15 cellular contexts compared by ENCODE assay signal in the genomic region with DNA sequence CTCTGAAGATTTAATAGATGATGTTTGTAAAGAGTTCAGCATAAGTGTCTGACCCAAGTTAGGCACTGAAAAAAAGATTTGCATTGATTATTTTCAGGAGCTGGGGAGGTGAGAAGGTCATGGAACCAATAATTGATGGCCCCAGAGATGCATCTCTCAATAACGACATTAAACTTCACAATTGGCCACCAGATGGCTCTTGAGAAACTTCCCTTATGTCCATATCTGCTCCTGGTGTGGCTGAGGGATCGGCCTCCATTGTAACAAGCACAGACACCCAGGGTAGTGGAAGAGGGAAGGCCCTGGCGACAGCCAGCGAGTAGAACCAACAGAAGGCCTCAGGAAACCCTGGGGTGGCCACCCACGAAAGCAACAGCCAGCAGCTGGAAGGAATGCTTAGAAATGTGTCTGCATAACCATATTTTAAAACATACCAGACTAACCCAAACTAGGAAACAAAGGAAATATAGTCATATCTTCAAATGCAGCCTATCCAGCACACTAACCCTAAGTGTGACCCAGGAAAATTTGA.
DNase-seq lines count a peak whose midpoint lies in the region; ATAC-seq and TF ChIP-seq lines count a peak whose summit lies in the region.
"Had no signal": no experiment of that assay in that cellular context is flagged by ENCODE, and none has a peak within 500 bp of the region (broad histone marks: within the 10 kb centered on the region; RNA-seq: fewer than 3 reads in every experiment).

No MANE protein-coding gene starts in this region.

- intact Hi-C loops in PC-3 (cut with micrococcal nuclease): loop anchor here (1.0 to 2.0 kb wide), 2 partner anchors 370 to 434 kb away; no protein-coding TSS in a partner anchor
- intact Hi-C loops in left ventricle myocardium inferior (cut with micrococcal nuclease): no loop called here

- H2AFZ ChIP-seq in PC-3 (ENCODE audit: low read length): peak overlapping the region; percentile 60

- in situ Hi-C loops in GM13977 (cut with MboI; ENCODE audit: low pct_unique_long_range_greater_than_20kb, low sequenced_read_pairs, unreplicated experiment): no loop called here

- H3K4me1 ChIP-seq in PC-3 (ENCODE audit: insufficient read depth, low read length) (no peaks in the 10 kb centered on the region), left ventricle myocardium inferior (peaks cover under 1% of the 10 kb centered on the region)
- H3K4me1 ChIP-seq: uterus had no signal

- no peaks in the 10 kb centered on the region for H3K27me3 ChIP-seq in PC-3 (ENCODE audit: low read length)
- H3K27me3 ChIP-seq in left ventricle myocardium inferior (ENCODE audit: low read depth): no peaks in the 10 kb centered on the region
- H3K27me3 ChIP-seq: uterus had no signal

- TF ChIP-seq CTCF in GM13977 (IDR thresholded peaks at IDR 0.05; ENCODE audit: extremely low read depth, insufficient read depth, missing control alignments) (peak; percentile 14), PC-3 (conservative IDR thresholded peaks at IDR 0.05; ENCODE audit: low read depth, low read length) (peak; percentile 54), epithelial cell of esophagus (IDR thresholded peaks at IDR 0.05; ENCODE audit: insufficient read depth, low read depth, low read length, missing control alignments) (peak; percentile 19), left ventricle myocardium inferior (IDR thresholded peaks at IDR 0.05; ENCODE audit: borderline replicate concordance) (no peak)

- no peak for TF ChIP-seq POLR2A in erythroblast (IDR thresholded peaks at IDR 0.05; ENCODE audit: low read length)

- no peaks in the 10 kb centered on the region for H3K9me2 ChIP-seq in PC-3 (replicated peaks; ENCODE audit: low read length)

- H3K9ac ChIP-seq in PC-3 (ENCODE audit: low read length): no peak overlapping the region

- H3K36me3 ChIP-seq in PC-3 (ENCODE audit: low read depth, low read length) (no peaks in the 10 kb centered on the region), left ventricle myocardium inferior (no peaks in the 10 kb centered on the region)
- H3K36me3 ChIP-seq: uterus had no signal

- H3K4me3 ChIP-seq in PC-3 (ENCODE audit: low read length) (no peak overlapping the region), epithelial cell of esophagus (ENCODE audit: low read length) (no peak overlapping the region), left ventricle myocardium inferior (no peak overlapping the region)
- H3K4me3 ChIP-seq: uterus had no signal

- peak; percentile 79 for ATAC-seq in PC-3
- ATAC-seq in GM18907 (IDR thresholded peaks at IDR 0.05; ENCODE audit: unreplicated experiment): no peak
- ATAC-seq in HG03378 (IDR thresholded peaks at IDR 0.05; ENCODE audit: unreplicated experiment): no peak
- ATAC-seq: activated CD4-positive, CD25-positive, alpha-beta regulatory T cell treated with anti-CD3 and anti-CD28 coated beads, Interleukin-2, amount 50 U/mL, for 24 hours; esophagus mucosa; naive thymus-derived CD4-positive, alpha-beta T cell had no signal

- no peaks in the 10 kb centered on the region for H3K9me3 ChIP-seq in PC-3 (ENCODE audit: low read length)
- H3K9me3 ChIP-seq in left ventricle myocardium inferior (replicated peaks): no peaks in the 10 kb centered on the region
- H3K9me3 ChIP-seq: uterus had no signal

- POLR2A ChIA-PET in PC-3 (lab: Charles Lee; ENCODE audit: unreplicated experiment): no interaction called here

- H3F3A ChIP-seq in PC-3 (ENCODE audit: low read length, unreplicated experiment): no peaks in the 10 kb centered on the region

- CTCF ChIA-PET in PC-3 (lab: Charles Lee): no interaction called here

- BruUV-seq in PC-3 (replicated peaks; lab: Mats Ljungman, UMichigan): no TSS peak

- H4K20me1 ChIP-seq in PC-3 (ENCODE audit: low read length): no peaks in the 10 kb centered on the region

- no peak overlapping the region for H3K4me2 ChIP-seq in PC-3 (ENCODE audit: low read length)

- DNase-seq in AML-193 (lab: John Stamatoyannopoulos, UW): peak; percentile 23
- peak; percentile 10 for DNase-seq in GM13977 (ENCODE audit: low spot score)
- DNase-seq in PC-3: peak; percentile 56
- peak; percentile 19 for DNase-seq in epithelial cell of esophagus (ENCODE audit: low read depth)
- DNase-seq in erythroblast (lab: John Stamatoyannopoulos, UW): no peak
- DNase-seq in left ventricle myocardium inferior: no peak
- DNase-seq: CD4-positive, alpha-beta memory T cell; naive thymus-derived CD4-positive, alpha-beta T cell; NCI-H1694; uterus had no signal

- no peaks in the 10 kb centered on the region for H3K79me2 ChIP-seq in PC-3 (ENCODE audit: low read length)

- H3K27ac ChIP-seq in PC-3 (ENCODE audit: low read length) (no peak overlapping the region), left ventricle myocardium inferior (replicated peaks) (no peak overlapping the region)
- H3K27ac ChIP-seq: HL-60, uterus had no signal

Comparison
In these comparisons a context has a peak if more than half of its experiments do, and no peak if none do; other contexts are left out.
1. DNase-seq: peak in AML-193 (2 of 2), GM13977 (single experiment), PC-3 (single experiment) and epithelial cell of esophagus (single experiment); none in erythroblast (0 of 2) and left ventricle myocardium inferior (single experiment).